In the genomic region with DNA sequence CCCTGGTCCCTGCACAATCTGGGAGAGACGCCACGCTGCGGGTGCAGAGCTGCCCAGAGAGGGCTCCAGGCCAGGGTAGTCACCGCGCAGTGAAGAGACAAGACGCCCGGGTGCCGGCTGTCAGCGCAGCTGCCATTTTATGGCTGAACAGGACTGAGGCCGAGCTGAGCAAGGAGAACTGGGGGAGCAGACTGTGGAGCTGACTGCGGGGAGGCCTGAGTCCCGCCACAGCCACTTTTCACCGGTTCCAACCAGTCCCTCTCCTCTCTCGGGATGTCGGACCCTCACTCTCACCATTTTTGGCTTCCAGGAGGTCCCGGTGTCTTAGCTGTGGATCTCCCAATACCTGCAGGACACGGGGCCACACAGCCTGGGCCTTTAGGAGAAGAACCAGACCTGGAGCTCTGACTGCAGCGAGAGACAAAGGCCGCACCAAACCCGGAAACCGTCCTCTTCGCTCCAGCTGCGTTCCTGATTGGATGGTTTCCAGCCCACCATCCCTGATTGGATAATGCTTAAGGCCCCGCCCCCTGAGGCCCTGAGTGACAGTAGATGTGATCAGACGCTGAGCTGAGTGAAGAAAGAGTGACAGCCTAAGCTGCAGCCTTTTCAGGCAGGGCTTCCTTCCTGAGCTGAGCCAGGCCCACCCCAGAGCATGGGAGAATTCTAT, we compare ENCODE assay signal across 8 cellular contexts. TPM values are rescaled to one million over a fixed set of nuclear protein-coding genes. Genes with fewer than 3 reads are reported as not detected.
A peak's percentile ranks its signal among the peaks of the same experiment; 100 is the strongest.
DNase-seq lines count a peak whose midpoint lies in the region; ATAC-seq and TF ChIP-seq lines count a peak whose summit lies in the region.

A gene (minus strand): TSS at position 422 of the 670 bp plus-strand sequence. CDS start 125 bp downstream, at position 297.

- H3K27me3 ChIP-seq in OCI-LY1 (ENCODE audit: insufficient read depth, low read length) (no peaks in the 10 kb centered on the region), muscle layer of duodenum (ENCODE audit: low read depth, low read length) (no peaks in the 10 kb centered on the region)

- no peak within 1 kb of the TSS for H3K4me2 ChIP-seq in OCI-LY1 (ENCODE audit: low read length)

- no peak within 1 kb of the TSS for H3K9ac ChIP-seq in OCI-LY1 (ENCODE audit: low read length)

- H3K9me3 ChIP-seq in OCI-LY1 (ENCODE audit: low read length) (no peaks in the 10 kb centered on the region), muscle layer of duodenum (ENCODE audit: control insufficient read depth in 1 of 2, low read length in 2 of 2) (no peaks in the 10 kb centered on the region)

- DNase-seq in GM12865 (ENCODE audit: low read depth) (peak; percentile 70), fibroblast of gingiva (ENCODE audit: low read depth) (peak; percentile 97), HT-29 (ENCODE audit: low spot score) (no peak)
- peak; percentile 76 to 86 for DNase-seq in activated T-helper 1 cell treated with anti-CD3 and anti-CD28 coated beads, Interleukin-2, amount 50 U/mL, for 16 hours (ENCODE audit: low read depth in 1 of 2, low spot score in 1 of 2)
- DNase-seq in stimulated activated CD8-positive, alpha-beta memory T cell treated with anti-CD3 and anti-CD28 coated beads, Interleukin-4, amount 100 ng/mL, for 24 hours (ENCODE audit: low read depth) = peak; percentile 87

- no peaks in the 10 kb centered on the region for H3F3A ChIP-seq in OCI-LY1 (ENCODE audit: insufficient read depth, low read length)

- H3K27ac ChIP-seq in OCI-LY1 (ENCODE audit: low read depth, low read length, poor library complexity, severe bottlenecking) (no peak within 1 kb of the TSS), muscle layer of duodenum (ENCODE audit: low read length) (peak within 1 kb of the TSS; percentile 88)

- no peaks in the 10 kb centered on the region for H3K9me2 ChIP-seq in OCI-LY1 (ENCODE audit: low read depth, low read length)

- ATAC-seq in HG02970 (IDR thresholded peaks at IDR 0.05; ENCODE audit: low FRiP score, unreplicated experiment) = peak; percentile 90

- H3K4me3 ChIP-seq in GM12865 (ENCODE audit: low read depth, low read length) (peak within 1 kb of the TSS; percentile 7), OCI-LY1 (ENCODE audit: low read depth, low read length, poor library complexity, severe bottlenecking) (peak within 1 kb of the TSS; percentile 50), muscle layer of duodenum (ENCODE audit: low read depth in 1 of 2, low read length in 2 of 2) (peak within 1 kb of the TSS; percentile 72 to 75)

- H3K4me1 ChIP-seq in OCI-LY1 (ENCODE audit: insufficient read depth, low read length, severe bottlenecking) (no peaks in the 10 kb centered on the region), muscle layer of duodenum (ENCODE audit: control insufficient read depth in 1 of 2, insufficient read depth in 2 of 2, low read length in 2 of 2) (peaks cover 0 to 23% of the 10 kb centered on the region in 2 donors)

- no peaks in the 10 kb centered on the region for H4K20me1 ChIP-seq in OCI-LY1 (ENCODE audit: insufficient read depth, low read length)

- no peaks in the 10 kb centered on the region for H3K36me3 ChIP-seq in OCI-LY1 (ENCODE audit: insufficient read depth, low read length)
- peaks cover 0 to 15% of the 10 kb centered on the region in 2 donors for H3K36me3 ChIP-seq in muscle layer of duodenum (ENCODE audit: control insufficient read depth in 1 of 2, insufficient read depth in 2 of 2, low read length in 2 of 2)

- no peak within 1 kb of the TSS for H2AFZ ChIP-seq in OCI-LY1 (ENCODE audit: low read length)

- no peak for TF ChIP-seq CTCF in GM12865 (IDR thresholded peaks at IDR 0.05; ENCODE audit: insufficient read depth, low read depth, low read length, missing control alignments)
- no peak for TF ChIP-seq CTCF in OCI-LY1 (IDR thresholded peaks at IDR 0.05; ENCODE audit: low read length)

- no peaks in the 10 kb centered on the region for H3K79me2 ChIP-seq in OCI-LY1 (ENCODE audit: insufficient read depth, low read length)

RNA-seq across cellular contexts. Expression of the gene that starts here (rescaled TPM):
- not detected in 2 replicates for total RNA-seq in HT-29 (2014; rRNA removed; shearing (Covaris generic))

Comparison
In these comparisons a context has a peak if more than half of its experiments do, and no peak if none do; other contexts are left out.
1. H3K4me3 ChIP-seq: peak in every context shown above with its lines; median percentile 74 in muscle layer of duodenum; 50 in OCI-LY1; 7 in GM12865.